In genomic region chr6:63023726-63024125, GRCh38 we compare ENCODE assay signal across 25 cellular contexts.
"Had no signal": no experiment of that assay in that cellular context is flagged by ENCODE, and none has a peak within 500 bp of the region (broad histone marks: within the 10 kb centered on the region; RNA-seq: fewer than 3 reads in every experiment).

No MANE protein-coding gene starts in this region.

- DNase-seq: activated CD4-positive, alpha-beta memory T cell treated with anti-CD3 and anti-CD28 coated beads for 36 hours; activated CD4-positive, alpha-beta T cell treated with anti-CD3 and anti-CD28 coated beads for 36 hours; activated CD4-positive, alpha-beta T cell treated with anti-CD3 and anti-CD28 coated beads, Interleukin-2, amount 10 ng/mL, durations not matched to agents 24 days and 14 days; activated CD4-positive, CD25-positive, alpha-beta regulatory T cell; activated CD4-positive, CD25-positive, alpha-beta regulatory T cell treated with anti-CD3 and anti-CD28 coated beads, Interleukin-2, amount 50 U/mL, for 72 hours; activated CD8-positive, alpha-beta memory T cell treated with anti-CD3 and anti-CD28 coated beads, Interleukin-2, amount 10 ng/mL, durations not matched to agents 7 days and 5 days; activated CD8-positive, alpha-beta memory T cell treated with anti-CD3 and anti-CD28 coated beads, Interleukin-2, amount 50 U/mL, for 4 hours; activated CD8-positive, alpha-beta T cell treated with anti-CD3 and anti-CD28 coated beads, Interleukin-2, amount 10 ng/mL, durations not matched to agents 7 days and 5 days; activated effector memory CD4-positive, alpha-beta T cell treated with anti-CD3 and anti-CD28 coated beads, Interleukin-2, amount 50 U/mL, for 16 hours; activated naive CD4-positive, alpha-beta T cell treated with anti-CD3 and anti-CD28 coated beads for 36 hours; activated naive CD8-positive, alpha-beta T cell treated with anti-CD3 and anti-CD28 coated beads for 36 hours; activated naive CD8-positive, alpha-beta T cell treated with anti-CD3 and anti-CD28 coated beads, Interleukin-2, amount 50 U/mL, for 24 hours; activated T-cell treated with anti-CD3 and anti-CD28 coated beads, Interleukin-2, amount 50 U/mL, for 1 hour; activated T-cell treated with anti-CD3 and anti-CD28 coated beads, Interleukin-2, amount 50 U/mL, for 48 hours; adrenal gland; aorta; central memory CD4-positive, alpha-beta T cell; cerebellar nuclear complex; colonic mucosa; effector CD8-positive, alpha-beta T cell; esophagus squamous epithelium; foreskin melanocyte; T-helper 2 cell had no signal

- ATAC-seq: activated CD4-positive, alpha-beta T cell treated with anti-CD3 and anti-CD28 coated beads for 36 hours; activated CD8-positive, alpha-beta memory T cell treated with anti-CD3 and anti-CD28 coated beads, Interleukin-2, amount 10 ng/mL, durations not matched to agents 7 days and 5 days; activated CD8-positive, alpha-beta T cell treated with anti-CD3 and anti-CD28 coated beads, Interleukin-2, amount 10 ng/mL, durations not matched to agents 7 days and 5 days; activated naive CD8-positive, alpha-beta T cell treated with anti-CD3 and anti-CD28 coated beads, Interleukin-2, amount 50 U/mL, for 24 hours; body of pancreas; gastroesophageal sphincter had no signal
